ENCODE assay signal across 8 cellular contexts in genomic region chr10:114525368-114525949, GRCh38.
A peak's percentile ranks its signal among the peaks of the same experiment; 100 is the strongest.
DNase-seq lines count a peak whose midpoint lies in the region; ATAC-seq, FAIRE-seq and TF ChIP-seq lines count a peak whose summit lies in the region.

No MANE protein-coding gene starts in this region.

- H3K9me2 ChIP-seq in OCI-LY7 (ENCODE audit: insufficient read depth, low read length): no peaks in the 10 kb centered on the region

- intact Hi-C loops in OCI-LY7 (cut with micrococcal nuclease; ENCODE audit: unreplicated experiment): loop anchor here (10.0 kb wide), 1 partner anchor 671 kb away; the partner anchor contains the start of genes DCLRE1A and NHLRC2
- intact Hi-C loops in endothelial cell of umbilical vein (cut with micrococcal nuclease): no loop called here
- intact Hi-C loops in ovary (cut with DNase I): no loop called here

- H3K36me3 ChIP-seq in OCI-LY7 (ENCODE audit: insufficient read depth, low read length) (peaks cover 33% of the 10 kb centered on the region), endothelial cell of umbilical vein (ENCODE audit: control insufficient read depth in 2 of 2, extremely low read depth in 1 of 2, insufficient read depth in 2 of 2, low read length in 2 of 2) (no peaks in the 10 kb centered on the region), ovary (no peaks in the 10 kb centered on the region)

- TF ChIP-seq POLR2A in endothelial cell of umbilical vein (IDR thresholded peaks at IDR 0.05; ENCODE audit: low read depth, low read length) (no peak), ovary (IDR thresholded peaks at IDR 0.05) (no peak)

- BruUV-seq in OCI-LY7 (replicated peaks; lab: Mats Ljungman, UMichigan): no TSS peak
- BruUV-seq in endothelial cell of umbilical vein (replicated peaks; lab: Mats Ljungman, UMichigan): TSS peak; percentile 52

- H3K4me1 ChIP-seq in OCI-LY7 (ENCODE audit: insufficient read depth, low read length, poor library complexity, severe bottlenecking): peaks cover 43% of the 10 kb centered on the region
- H3K4me1 ChIP-seq in endothelial cell of umbilical vein (ENCODE audit: control insufficient read depth, extremely low read depth, insufficient read depth, low read length): peaks cover 18% of the 10 kb centered on the region
- H3K4me1 ChIP-seq in ovary (ENCODE audit: insufficient read depth): peaks cover 11% of the 10 kb centered on the region

- DNase-seq in G401 (ENCODE audit: low spot score): peak; percentile 67
- DNase-seq in OCI-LY7 (ENCODE audit: low spot score): peak; percentile 33
- DNase-seq in endothelial cell of umbilical vein (ENCODE audit: low read depth, low spot score): peak; percentile 86
- peak in 1 of 5 donors; percentile 15 for DNase-seq in ovary
- no peak for DNase-seq in COLO829 (ENCODE audit: low spot score)
- no peak for DNase-seq in effector CD4-positive, alpha-beta T cell
- DNase-seq in stimulated activated CD4-positive, alpha-beta T cell treated with anti-CD3 and anti-CD28 coated beads, Interleukin-2, amount 100 ng/mL, for 24 hours: no peak

- CTCF ChIA-PET in OCI-LY7 (lab: Charles Lee; ENCODE audit: unreplicated experiment): interaction anchor here (0.7 to 2.3 kb wide), 4 partner anchors 8 to 25 kb away, joined by 3 to 11 read pairs (median 4); no protein-coding TSS in a partner anchor
- CTCF ChIA-PET in endothelial cell of umbilical vein (lab: Charles Lee): interaction anchor here (0.9 to 4.6 kb wide), 6 partner anchors 11 to 221 kb away, joined by 3 to 29 read pairs (median 4); no protein-coding TSS in a partner anchor

- dilution Hi-C loops in endothelial cell of umbilical vein (cut with MboI; ENCODE audit: extremely low pct_ligation_motif_present, low sequenced_read_pairs): no loop called here

- no peak for TF ChIP-seq EP300 in ovary (IDR thresholded peaks at IDR 0.05)

- H3K79me2 ChIP-seq in OCI-LY7 (ENCODE audit: insufficient read depth, low read depth, low read length) (peaks cover 60% of the 10 kb centered on the region), endothelial cell of umbilical vein (ENCODE audit: control insufficient read depth, insufficient read depth, low read length) (no peaks in the 10 kb centered on the region)

- H2AFZ ChIP-seq in OCI-LY7 (ENCODE audit: low read length) (no peak overlapping the region), endothelial cell of umbilical vein (ENCODE audit: low read depth, low read length) (no peak overlapping the region)

- peak overlapping the region; percentile 91 for H3K27ac ChIP-seq in OCI-LY7 (ENCODE audit: low read depth, low read length, poor library complexity, severe bottlenecking)
- H3K27ac ChIP-seq in endothelial cell of umbilical vein (ENCODE audit: insufficient read depth, low read depth, low read length): peak overlapping the region; percentile 35
- peak overlapping the region; percentile 66 to 79 for H3K27ac ChIP-seq in ovary

- ATAC-seq in HG02623 (IDR thresholded peaks at IDR 0.05; ENCODE audit: unreplicated experiment): no peak

- H3K4me3 ChIP-seq in OCI-LY7 (ENCODE audit: low read depth, low read length, poor library complexity, severe bottlenecking) (peak overlapping the region; percentile 89), endothelial cell of umbilical vein (replicated peaks in 1 of 3; ENCODE audit: insufficient read depth in 1 of 3, low read depth in 1 of 3, low read length in 3 of 3) (peak overlapping the region in 2 of 3 experiments; percentile 38 to 41), ovary (peak overlapping the region; percentile 45)

- POLR2A ChIA-PET in OCI-LY7 (lab: Charles Lee) (interaction anchor here (0.6 to 16.1 kb wide), 10 partner anchors 7 to 359 kb away, joined by 3 to 464 read pairs (median 25); no protein-coding TSS in a partner anchor), endothelial cell of umbilical vein (lab: Charles Lee) (no interaction called here)

- 7 to 18% (median 12%) methylated on average over 8 of the region's 8 CpGs for WGBS in ovary, 3 donors

- H3K4me2 ChIP-seq in OCI-LY7 (ENCODE audit: low read length): peak overlapping the region; percentile 95
- peak overlapping the region; percentile 75 for H3K4me2 ChIP-seq in endothelial cell of umbilical vein (ENCODE audit: insufficient read depth, low read length)

- H3K9me1 ChIP-seq in endothelial cell of umbilical vein (replicated peaks; ENCODE audit: control insufficient read depth, extremely low read depth, insufficient read depth, low read length): no peaks in the 10 kb centered on the region

- in situ Hi-C loops in G401 (cut with HindIII; ENCODE audit: low sequenced_read_pairs): no loop called here

- H3K9ac ChIP-seq in endothelial cell of umbilical vein (replicated peaks; ENCODE audit: extremely low read depth, insufficient read depth, low read length): peak overlapping the region; percentile 49

- H3K9me3 ChIP-seq in OCI-LY7 (ENCODE audit: low read length) (no peaks in the 10 kb centered on the region), endothelial cell of umbilical vein (replicated peaks; ENCODE audit: control insufficient read depth, insufficient read depth, low read length) (no peaks in the 10 kb centered on the region), ovary (no peaks in the 10 kb centered on the region)

- TF ChIP-seq CTCF in OCI-LY7 (conservative IDR thresholded peaks at IDR 0.05; ENCODE audit: low read length) (no peak), endothelial cell of umbilical vein (IDR thresholded peaks at IDR 0.05; ENCODE audit: extremely low read depth in 1 of 2, insufficient read depth in 1 of 2, low read depth in 1 of 2, low read length in 2 of 2) (no peak), ovary (IDR thresholded peaks at IDR 0.05) (no peak)

- peak; percentile 31 for FAIRE-seq in endothelial cell of umbilical vein (lab: Jason Lieb, UNC)

- H4K20me1 ChIP-seq in OCI-LY7 (ENCODE audit: insufficient read depth, low read length) (peaks cover 44% of the 10 kb centered on the region; the same call in 1 of the 2 replicates), endothelial cell of umbilical vein (replicated peaks; ENCODE audit: control insufficient read depth, extremely low read depth, insufficient read depth, low read length) (no peaks in the 10 kb centered on the region)

- H3K27me3 ChIP-seq in endothelial cell of umbilical vein (ENCODE audit: control insufficient read depth in 2 of 2, insufficient read depth in 2 of 2, low read length in 2 of 2): no peaks in the 10 kb centered on the region
- no peaks in the 10 kb centered on the region for H3K27me3 ChIP-seq in ovary

TF ChIP-seq in endothelial cell of umbilical vein, 7 proteins besides CTCF, POLR2A, EP300 and RAD21:
- TF ChIP-seq FOS (IDR thresholded peaks at IDR 0.05; ENCODE audit: borderline replicate concordance, insufficient read depth, low read length) (no peak), POLR2AphosphoS5 (IDR thresholded peaks at IDR 0.05; ENCODE audit: insufficient read depth, low read depth, low read length) (no peak), JUN (IDR thresholded peaks at IDR 0.05; ENCODE audit: borderline replicate concordance, insufficient read depth, insufficient read length, low read depth) (no peak), MYC (IDR thresholded peaks at IDR 0.05; ENCODE audit: low read depth, low read length) (no peak), EZH2 (IDR thresholded peaks at IDR 0.05; ENCODE audit: borderline replicate concordance, low read depth, low read length, severe bottlenecking) (no peak), GATA2 (IDR thresholded peaks at IDR 0.05; ENCODE audit: insufficient read depth, insufficient read length, low read depth, low read length) (no peak), MAX (IDR thresholded peaks at IDR 0.05; ENCODE audit: insufficient read depth, insufficient read length) (no peak)

Comparison
In these comparisons a context has a peak if more than half of its experiments do, and no peak if none do; other contexts are left out.
1. DNase-seq: peak in G401 (single experiment), OCI-LY7 (single experiment) and endothelial cell of umbilical vein (single experiment); none in COLO829 (single experiment), effector CD4-positive, alpha-beta T cell (single experiment) and stimulated activated CD4-positive, alpha-beta T cell treated with anti-CD3 and anti-CD28 coated beads, Interleukin-2, amount 100 ng/mL, for 24 hours (0 of 2).
2. H3K27ac ChIP-seq: peak in every context shown above with its lines; median percentile 91 in OCI-LY7; 72 in ovary; 35 in endothelial cell of umbilical vein.
3. Peak in every context shown above with its lines, with median percentiles within 50 percentile points of each other: H3K4me3 ChIP-seq.